In the genomic region with DNA sequence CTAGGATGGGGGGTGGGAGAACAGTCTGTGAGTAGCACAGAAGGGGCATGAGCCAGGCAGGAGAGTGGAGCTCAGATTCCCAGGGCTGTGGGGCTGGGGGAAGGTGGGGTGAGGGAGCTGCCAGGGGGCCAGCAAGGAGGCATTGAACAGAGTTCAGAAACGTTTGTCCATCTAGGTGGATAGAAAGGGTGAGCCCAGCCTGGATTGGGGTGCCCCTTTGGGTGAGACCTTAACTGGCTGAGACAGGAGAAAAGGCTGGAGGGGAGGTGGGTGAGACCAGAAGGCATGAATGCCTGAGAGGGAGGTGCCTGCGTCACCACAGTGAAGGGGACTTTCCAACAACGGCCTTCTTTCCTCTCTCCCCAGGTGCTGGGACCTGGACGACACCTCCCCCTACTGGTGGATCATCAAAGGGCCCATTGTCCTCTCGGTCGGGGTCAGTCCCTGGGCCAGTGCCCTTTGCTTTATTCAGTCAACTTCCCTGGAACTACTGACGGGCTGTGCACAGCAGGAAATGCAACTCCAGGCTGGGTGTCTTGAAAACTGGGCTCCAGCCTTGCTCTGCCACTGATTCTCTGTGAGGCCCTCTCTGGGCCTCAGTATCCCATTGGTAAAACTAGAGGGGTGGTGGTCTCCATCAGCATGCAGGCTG, we compare ENCODE assay signal across 8 cellular contexts. TPM values are rescaled to one million over a fixed set of nuclear protein-coding genes. Genes with fewer than 3 reads are reported as not detected.
A peak's percentile ranks its signal among the peaks of the same experiment; 100 is the strongest.
DNase-seq lines count a peak whose midpoint lies in the region; ATAC-seq and TF ChIP-seq lines count a peak whose summit lies in the region.

No MANE protein-coding gene starts in this region.

- ATAC-seq in GM18519 (IDR thresholded peaks at IDR 0.05; ENCODE audit: low FRiP score, unreplicated experiment) = peak; percentile 90
- peak; percentile 97 for ATAC-seq in HG02870 (IDR thresholded peaks at IDR 0.05; ENCODE audit: unreplicated experiment)
- peak; percentile 72 to 87 for ATAC-seq in right cardiac atrium

- WGBS in right cardiac atrium = 17% methylated on average over 7 of the region's 7 CpGs

- H3K9me3 ChIP-seq in right cardiac atrium (ENCODE audit: control insufficient read depth, low read length) = no peaks in the 10 kb centered on the region

- H3K4me3 Mint-ChIP-seq in activated T-helper 2 cell treated with anti-CD3 and anti-CD28 coated beads, Interferon-gamma antibody, Interleukin-2, Interleukin-4, amounts not matched to agents 10 μg/mL and 5 μg/mL and 100 μg/mL, durations not matched to agents 14 hours and 24 hours and 36 hours (ENCODE audit: low read depth) = no peak overlapping the region

- no peaks in the 10 kb centered on the region for H3K36me3 Mint-ChIP-seq in activated T-helper 2 cell treated with anti-CD3 and anti-CD28 coated beads, Interferon-gamma antibody, Interleukin-2, Interleukin-4, amounts not matched to agents 10 μg/mL and 5 μg/mL and 100 μg/mL, durations not matched to agents 14 hours and 24 hours and 36 hours (ENCODE audit: low read depth)

- peaks cover 2% of the 10 kb centered on the region for H3K4me1 ChIP-seq in right cardiac atrium (ENCODE audit: control insufficient read depth, insufficient read depth, low read length)

- no peaks in the 10 kb centered on the region for H3K27me3 ChIP-seq in right cardiac atrium (ENCODE audit: control insufficient read depth, insufficient read depth)

- no peaks in the 10 kb centered on the region for H3K9me3 Mint-ChIP-seq in activated T-helper 2 cell treated with anti-CD3 and anti-CD28 coated beads, Interferon-gamma antibody, Interleukin-2, Interleukin-4, amounts not matched to agents 10 μg/mL and 5 μg/mL and 100 μg/mL, durations not matched to agents 14 hours and 24 hours and 36 hours

- no peak overlapping the region for H3K4me3 ChIP-seq in right cardiac atrium (ENCODE audit: low read length)

- H3K27ac ChIP-seq in C4-2B = no peak overlapping the region
- H3K27ac ChIP-seq in right cardiac atrium (ENCODE audit: low read length) = no peak overlapping the region

- H3K27ac Mint-ChIP-seq in activated T-helper 2 cell treated with anti-CD3 and anti-CD28 coated beads, Interferon-gamma antibody, Interleukin-2, Interleukin-4, amounts not matched to agents 10 μg/mL and 5 μg/mL and 100 μg/mL, durations not matched to agents 14 hours and 24 hours and 36 hours = peak overlapping the region; percentile 56

- peaks cover 9% of the 10 kb centered on the region for H3K27me3 Mint-ChIP-seq in activated T-helper 2 cell treated with anti-CD3 and anti-CD28 coated beads, Interferon-gamma antibody, Interleukin-2, Interleukin-4, amounts not matched to agents 10 μg/mL and 5 μg/mL and 100 μg/mL, durations not matched to agents 14 hours and 24 hours and 36 hours (ENCODE audit: low read depth)

- peaks cover 7% of the 10 kb centered on the region for H3K4me1 Mint-ChIP-seq in activated T-helper 2 cell treated with anti-CD3 and anti-CD28 coated beads, Interferon-gamma antibody, Interleukin-2, Interleukin-4, amounts not matched to agents 10 μg/mL and 5 μg/mL and 100 μg/mL, durations not matched to agents 14 hours and 24 hours and 36 hours (ENCODE audit: low read depth)

- intact Hi-C loops in activated T-helper 2 cell treated with anti-CD3 and anti-CD28 coated beads, Interferon-gamma antibody, Interleukin-2, Interleukin-4, amounts not matched to agents 10 μg/mL and 5 μg/mL and 100 μg/mL, durations not matched to agents 14 hours and 24 hours and 36 hours (cut with micrococcal nuclease) = loop anchor here (1.0 to 2.0 kb wide), 2 partner anchors 36 to 174 kb away; no protein-coding TSS in a partner anchor
- intact Hi-C loops in right cardiac atrium (cut with DNase I) = loop anchor here in 3 of 4 donors (2.0 to 10.0 kb wide), 3 partner anchors 170 to 177 kb away; no protein-coding TSS in a partner anchor

- DNase-seq in NCI-H2107 treated with DMSO at 0.1 percent for 48 hours (lab: John Stamatoyannopoulos, UW; ENCODE audit: unreplicated experiment) (peak; percentile 23), right cardiac atrium (peak; percentile 55 to 70 (median 67)), NCI-H2227 treated with DMSO at 0.1 percent for 48 hours (lab: John Stamatoyannopoulos, UW) (no peak)
- peak; percentile 40 for DNase-seq in activated T-helper 2 cell treated with anti-CD3 and anti-CD28 coated beads, Interferon-gamma antibody, Interleukin-2, Interleukin-4, amounts not matched to agents 10 μg/mL and 5 μg/mL and 100 μg/mL, durations not matched to agents 14 hours and 24 hours and 36 hours (ENCODE audit: low spot score)
- DNase-seq in stimulated activated CD4-positive, alpha-beta T cell treated with anti-CD3 and anti-CD28 coated beads, Interleukin-2, amount 100 ng/mL, for 48 hours = peak; percentile 42 to 43

- peak; percentile 87 for TF ChIP-seq CTCF in C4-2B (conservative IDR thresholded peaks at IDR 0.05)

RNA-seq across cellular contexts. Expression of a gene that starts 11.0 kb away (rescaled TPM):
- not detected in 2 replicates for total RNA-seq in activated T-helper 2 cell treated with anti-CD3 and anti-CD28 coated beads, Interferon-gamma antibody, Interleukin-2, Interleukin-4, amounts not matched to agents 10 μg/mL and 5 μg/mL and 100 μg/mL, durations not matched to agents 14 hours and 24 hours and 36 hours
- total RNA-seq in right cardiac atrium = not detected
- not detected for polyA plus RNA-seq in right cardiac atrium
